1 cellular context compared by ENCODE assay signal in genomic region chr20:32580970-32581838, GRCh38.
TF ChIP-seq lines count a peak whose summit lies in the region.

No MANE protein-coding gene starts in this region.

TF ChIP-seq in HepG2, 621 proteins besides CTCF, POLR2A, EP300 and RAD21 (continued from another document and continues in another):
- no peak for TF ChIP-seq ZNF609 (CRISPR knock-in tag; IDR thresholded peaks at IDR 0.05; ENCODE audit: borderline replicate concordance)
- 0 out of 2 replicates have a peak, but pooled peaks have one; percentile 6 for TF ChIP-seq NFKB2 (CRISPR knock-in tag; IDR thresholded peaks at IDR 0.05; ENCODE audit: borderline replicate concordance)
- no peak for TF ChIP-seq HOXA9 (CRISPR knock-in tag; IDR thresholded peaks at IDR 0.05; ENCODE audit: borderline replicate concordance)
- TF ChIP-seq GPBP1L1 (CRISPR knock-in tag; IDR thresholded peaks at IDR 0.05) = no peak
- TF ChIP-seq SMAD9 (CRISPR knock-in tag; IDR thresholded peaks at IDR 0.05) = peak; percentile 21; the same call in 1 of the 2 replicates
- TF ChIP-seq ZNF251 (CRISPR knock-in tag; IDR thresholded peaks at IDR 0.05) = no peak
- no peak for TF ChIP-seq ZNF720 (CRISPR knock-in tag; IDR thresholded peaks at IDR 0.05)
- no peak; the same call in 1 of the 2 replicates for TF ChIP-seq SMAD1 (CRISPR knock-in tag; IDR thresholded peaks at IDR 0.05; ENCODE audit: borderline replicate concordance, low read depth)
- TF ChIP-seq, protein P1, sequence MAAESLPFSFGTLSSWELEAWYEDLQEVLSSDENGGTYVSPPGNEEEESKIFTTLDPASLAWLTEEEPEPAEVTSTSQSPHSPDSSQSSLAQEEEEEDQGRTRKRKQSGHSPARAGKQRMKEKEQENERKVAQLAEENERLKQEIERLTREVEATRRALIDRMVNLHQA (CRISPR knock-in tag; IDR thresholded peaks at IDR 0.05) = no peak
- TF ChIP-seq, protein P2, sequence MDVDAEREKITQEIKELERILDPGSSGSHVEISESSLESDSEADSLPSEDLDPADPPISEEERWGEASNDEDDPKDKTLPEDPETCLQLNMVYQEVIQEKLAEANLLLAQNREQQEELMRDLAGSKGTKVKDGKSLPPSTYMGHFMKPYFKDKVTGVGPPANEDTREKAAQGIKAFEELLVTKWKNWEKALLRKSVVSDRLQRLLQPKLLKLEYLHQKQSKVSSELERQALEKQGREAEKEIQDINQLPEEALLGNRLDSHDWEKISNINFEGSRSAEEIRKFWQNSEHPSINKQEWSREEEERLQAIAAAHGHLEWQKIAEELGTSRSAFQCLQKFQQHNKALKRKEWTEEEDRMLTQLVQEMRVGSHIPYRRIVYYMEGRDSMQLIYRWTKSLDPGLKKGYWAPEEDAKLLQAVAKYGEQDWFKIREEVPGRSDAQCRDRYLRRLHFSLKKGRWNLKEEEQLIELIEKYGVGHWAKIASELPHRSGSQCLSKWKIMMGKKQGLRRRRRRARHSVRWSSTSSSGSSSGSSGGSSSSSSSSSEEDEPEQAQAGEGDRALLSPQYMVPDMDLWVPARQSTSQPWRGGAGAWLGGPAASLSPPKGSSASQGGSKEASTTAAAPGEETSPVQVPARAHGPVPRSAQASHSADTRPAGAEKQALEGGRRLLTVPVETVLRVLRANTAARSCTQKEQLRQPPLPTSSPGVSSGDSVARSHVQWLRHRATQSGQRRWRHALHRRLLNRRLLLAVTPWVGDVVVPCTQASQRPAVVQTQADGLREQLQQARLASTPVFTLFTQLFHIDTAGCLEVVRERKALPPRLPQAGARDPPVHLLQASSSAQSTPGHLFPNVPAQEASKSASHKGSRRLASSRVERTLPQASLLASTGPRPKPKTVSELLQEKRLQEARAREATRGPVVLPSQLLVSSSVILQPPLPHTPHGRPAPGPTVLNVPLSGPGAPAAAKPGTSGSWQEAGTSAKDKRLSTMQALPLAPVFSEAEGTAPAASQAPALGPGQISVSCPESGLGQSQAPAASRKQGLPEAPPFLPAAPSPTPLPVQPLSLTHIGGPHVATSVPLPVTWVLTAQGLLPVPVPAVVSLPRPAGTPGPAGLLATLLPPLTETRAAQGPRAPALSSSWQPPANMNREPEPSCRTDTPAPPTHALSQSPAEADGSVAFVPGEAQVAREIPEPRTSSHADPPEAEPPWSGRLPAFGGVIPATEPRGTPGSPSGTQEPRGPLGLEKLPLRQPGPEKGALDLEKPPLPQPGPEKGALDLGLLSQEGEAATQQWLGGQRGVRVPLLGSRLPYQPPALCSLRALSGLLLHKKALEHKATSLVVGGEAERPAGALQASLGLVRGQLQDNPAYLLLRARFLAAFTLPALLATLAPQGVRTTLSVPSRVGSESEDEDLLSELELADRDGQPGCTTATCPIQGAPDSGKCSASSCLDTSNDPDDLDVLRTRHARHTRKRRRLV (CRISPR knock-in tag; IDR thresholded peaks at IDR 0.05) = 0 out of 2 replicates have a peak, but pooled peaks have one; percentile 5
- peak; percentile 64 for TF ChIP-seq ZNF687 (CRISPR knock-in tag; IDR thresholded peaks at IDR 0.05)
- no peak for TF ChIP-seq ZNF703 (CRISPR knock-in tag; IDR thresholded peaks at IDR 0.05; ENCODE audit: borderline replicate concordance)
- TF ChIP-seq LCORL (IDR thresholded peaks at IDR 0.05) = no peak
- peak; percentile 83 for TF ChIP-seq LCORL (CRISPR knock-in tag; IDR thresholded peaks at IDR 0.05)
- no peak for TF ChIP-seq SKIL (CRISPR knock-in tag; IDR thresholded peaks at IDR 0.05; ENCODE audit: borderline replicate concordance)
- no peak for TF ChIP-seq IRX3 (CRISPR knock-in tag; IDR thresholded peaks at IDR 0.05; ENCODE audit: borderline replicate concordance, low read depth)
- TF ChIP-seq TERF1 (CRISPR knock-in tag; IDR thresholded peaks at IDR 0.05) = no peak
- TF ChIP-seq TBL1XR1 (IDR thresholded peaks at IDR 0.05; ENCODE audit: borderline replicate concordance, low read length, partially characterized antibody) = no peak
- TF ChIP-seq, protein P3, sequence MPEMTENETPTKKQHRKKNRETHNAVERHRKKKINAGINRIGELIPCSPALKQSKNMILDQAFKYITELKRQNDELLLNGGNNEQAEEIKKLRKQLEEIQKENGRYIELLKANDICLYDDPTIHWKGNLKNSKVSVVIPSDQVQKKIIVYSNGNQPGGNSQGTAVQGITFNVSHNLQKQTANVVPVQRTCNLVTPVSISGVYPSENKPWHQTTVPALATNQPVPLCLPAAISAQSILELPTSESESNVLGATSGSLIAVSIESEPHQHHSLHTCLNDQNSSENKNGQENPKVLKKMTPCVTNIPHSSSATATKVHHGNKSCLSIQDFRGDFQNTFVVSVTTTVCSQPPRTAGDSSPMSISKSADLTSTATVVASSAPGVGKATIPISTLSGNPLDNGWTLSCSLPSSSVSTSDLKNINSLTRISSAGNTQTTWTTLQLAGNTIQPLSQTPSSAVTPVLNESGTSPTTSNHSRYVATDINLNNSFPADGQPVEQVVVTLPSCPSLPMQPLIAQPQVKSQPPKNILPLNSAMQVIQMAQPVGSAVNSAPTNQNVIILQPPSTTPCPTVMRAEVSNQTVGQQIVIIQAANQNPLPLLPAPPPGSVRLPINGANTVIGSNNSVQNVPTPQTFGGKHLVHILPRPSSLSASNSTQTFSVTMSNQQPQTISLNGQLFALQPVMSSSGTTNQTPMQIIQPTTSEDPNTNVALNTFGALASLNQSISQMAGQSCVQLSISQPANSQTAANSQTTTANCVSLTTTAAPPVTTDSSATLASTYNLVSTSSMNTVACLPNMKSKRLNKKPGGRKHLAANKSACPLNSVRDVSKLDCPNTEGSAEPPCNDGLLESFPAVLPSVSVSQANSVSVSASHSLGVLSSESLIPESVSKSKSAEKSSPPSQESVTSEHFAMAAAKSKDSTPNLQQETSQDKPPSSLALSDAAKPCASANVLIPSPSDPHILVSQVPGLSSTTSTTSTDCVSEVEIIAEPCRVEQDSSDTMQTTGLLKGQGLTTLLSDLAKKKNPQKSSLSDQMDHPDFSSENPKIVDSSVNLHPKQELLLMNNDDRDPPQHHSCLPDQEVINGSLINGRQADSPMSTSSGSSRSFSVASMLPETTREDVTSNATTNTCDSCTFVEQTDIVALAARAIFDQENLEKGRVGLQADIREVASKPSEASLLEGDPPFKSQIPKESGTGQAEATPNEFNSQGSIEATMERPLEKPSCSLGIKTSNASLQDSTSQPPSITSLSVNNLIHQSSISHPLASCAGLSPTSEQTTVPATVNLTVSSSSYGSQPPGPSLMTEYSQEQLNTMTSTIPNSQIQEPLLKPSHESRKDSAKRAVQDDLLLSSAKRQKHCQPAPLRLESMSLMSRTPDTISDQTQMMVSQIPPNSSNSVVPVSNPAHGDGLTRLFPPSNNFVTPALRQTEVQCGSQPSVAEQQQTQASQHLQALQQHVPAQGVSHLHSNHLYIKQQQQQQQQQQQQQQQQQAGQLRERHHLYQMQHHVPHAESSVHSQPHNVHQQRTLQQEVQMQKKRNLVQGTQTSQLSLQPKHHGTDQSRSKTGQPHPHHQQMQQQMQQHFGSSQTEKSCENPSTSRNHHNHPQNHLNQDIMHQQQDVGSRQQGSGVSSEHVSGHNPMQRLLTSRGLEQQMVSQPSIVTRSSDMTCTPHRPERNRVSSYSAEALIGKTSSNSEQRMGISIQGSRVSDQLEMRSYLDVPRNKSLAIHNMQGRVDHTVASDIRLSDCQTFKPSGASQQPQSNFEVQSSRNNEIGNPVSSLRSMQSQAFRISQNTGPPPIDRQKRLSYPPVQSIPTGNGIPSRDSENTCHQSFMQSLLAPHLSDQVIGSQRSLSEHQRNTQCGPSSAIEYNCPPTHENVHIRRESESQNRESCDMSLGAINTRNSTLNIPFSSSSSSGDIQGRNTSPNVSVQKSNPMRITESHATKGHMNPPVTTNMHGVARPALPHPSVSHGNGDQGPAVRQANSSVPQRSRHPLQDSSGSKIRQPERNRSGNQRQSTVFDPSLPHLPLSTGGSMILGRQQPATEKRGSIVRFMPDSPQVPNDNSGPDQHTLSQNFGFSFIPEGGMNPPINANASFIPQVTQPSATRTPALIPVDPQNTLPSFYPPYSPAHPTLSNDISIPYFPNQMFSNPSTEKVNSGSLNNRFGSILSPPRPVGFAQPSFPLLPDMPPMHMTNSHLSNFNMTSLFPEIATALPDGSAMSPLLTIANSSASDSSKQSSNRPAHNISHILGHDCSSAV (CRISPR knock-in tag; IDR thresholded peaks at IDR 0.05; ENCODE audit: borderline replicate concordance) = no peak
- TF ChIP-seq TAF1 (CRISPR knock-in tag; IDR thresholded peaks at IDR 0.05) = peak; percentile 22; the same call in 1 of the 2 replicates
